14 cellular contexts compared by ENCODE assay signal in genomic region chr2:152387046-152387445, GRCh38.
"Had no signal": no experiment of that assay in that cellular context is flagged by ENCODE, and none has a peak within 500 bp of the region (broad histone marks: within the 10 kb centered on the region; RNA-seq: fewer than 3 reads in every experiment).

No MANE protein-coding gene starts in this region.

- H3K27ac Mint-ChIP-seq: activated naive CD4-positive, alpha-beta T cell treated with anti-CD3 and anti-CD28 coated beads, Interleukin-2, amount 50 U/mL, for 72 hours; activated T-helper 1 cell treated with anti-CD3 and anti-CD28 coated beads, Interleukin-12 subunit alpha, Interleukin-12 subunit beta, Interleukin-2, Interleukin-4 antibody, amounts not matched to agents 30 ng/mL and 10 ng/mL and 1 ng/mL, durations not matched to agents 14 hours and 24 hours and 36 hours; natural killer cell treated with Interleukin-12 subunit alpha and Interleukin-12 subunit beta and Interleukin-15 and Interleukin-18, amount 100 ng/mL, for 72 hours; stimulated activated naive CD8-positive, alpha-beta T cell treated with anti-CD3 and anti-CD28 coated beads, Interleukin-15, Interleukin-2, amounts not matched to agents 100 ng/mL and 50 ng/mL, for 24 hours; T-helper 1 cell treated with Interleukin-12 subunit alpha and Interleukin-12 subunit beta and Interleukin-4 antibody, amounts not matched to agents 30 μg/mL and 1 μg/mL, for 36 hours had no signal

- H3K4me3 Mint-ChIP-seq: activated T-helper 1 cell treated with anti-CD3 and anti-CD28 coated beads, Interleukin-12 subunit alpha, Interleukin-12 subunit beta, Interleukin-2, Interleukin-4 antibody, amounts not matched to agents 30 ng/mL and 10 ng/mL and 1 ng/mL, durations not matched to agents 14 hours and 24 hours and 36 hours; natural killer cell treated with Interleukin-12 subunit alpha and Interleukin-12 subunit beta and Interleukin-15 and Interleukin-18, amount 100 ng/mL, for 72 hours; stimulated activated naive CD8-positive, alpha-beta T cell treated with anti-CD3 and anti-CD28 coated beads, Interleukin-15, Interleukin-2, amounts not matched to agents 100 ng/mL and 50 ng/mL, for 24 hours; T-helper 1 cell treated with Interleukin-12 subunit alpha and Interleukin-12 subunit beta and Interleukin-4 antibody, amounts not matched to agents 30 μg/mL and 1 μg/mL, for 36 hours had no signal

- H3K4me3 ChIP-seq: tibial nerve had no signal

- H3K36me3 Mint-ChIP-seq: activated naive CD4-positive, alpha-beta T cell treated with anti-CD3 and anti-CD28 coated beads, Interleukin-2, amount 50 U/mL, for 72 hours; natural killer cell treated with Interleukin-12 subunit alpha and Interleukin-12 subunit beta and Interleukin-15 and Interleukin-18, amount 100 ng/mL, for 72 hours had no signal

- DNase-seq: activated CD4-positive, alpha-beta T cell treated with anti-CD3 and anti-CD28 coated beads for 1 hour; activated gamma-delta T cell treated with Interleukin-2 at 50 U/mL for 16 hours; amygdala; cerebellar nuclear complex; cortex of kidney; mesendoderm; retina; stimulated activated CD4-positive, alpha-beta T cell treated with anti-CD3 and anti-CD28 coated beads, Interleukin-2, amount 100 ng/mL, for 48 hours had no signal

- H3K9me3 Mint-ChIP-seq: activated T-helper 1 cell treated with anti-CD3 and anti-CD28 coated beads, Interleukin-12 subunit alpha, Interleukin-12 subunit beta, Interleukin-2, Interleukin-4 antibody, amounts not matched to agents 30 ng/mL and 10 ng/mL and 1 ng/mL, durations not matched to agents 14 hours and 24 hours and 36 hours; natural killer cell treated with Interleukin-12 subunit alpha and Interleukin-12 subunit beta and Interleukin-15 and Interleukin-18, amount 100 ng/mL, for 72 hours had no signal
